Comparison of ENCODE assay signal across 9 cellular contexts in genomic region chr9:37574996-37575395, GRCh38. TPM values are rescaled to one million over a fixed set of nuclear protein-coding genes. Genes with fewer than 3 reads are reported as not detected.
DNase-seq lines count a peak whose midpoint lies in the region; ATAC-seq and TF ChIP-seq lines count a peak whose summit lies in the region.
"Had no signal": no experiment of that assay in that cellular context is flagged by ENCODE, and none has a peak within 500 bp of the region (broad histone marks: within the 10 kb centered on the region; RNA-seq: fewer than 3 reads in every experiment).

No MANE protein-coding gene starts in this region.

- H3K27ac ChIP-seq in heart right ventricle (peak overlapping the region in 5 of 10 donors; percentile 79 to 91 (median 87)), mesenchymal stem cell (ENCODE audit: low read length, poor library complexity, severe bottlenecking) (no peak overlapping the region), upper lobe of right lung (no peak overlapping the region)

- H3K4me2 ChIP-seq in mesenchymal stem cell (ENCODE audit: low read length, poor library complexity, severe bottlenecking) = no peak overlapping the region

- ATAC-seq in heart right ventricle (no peak), upper lobe of right lung (no peak), omental fat pad (ENCODE audit: low FRiP score) (no peak)

- H3K36me3 ChIP-seq in heart right ventricle = no peaks in the 10 kb centered on the region
- H3K36me3 ChIP-seq in mesenchymal stem cell (ENCODE audit: control insufficient read depth in 1 of 2, insufficient read depth in 2 of 2, low read depth in 1 of 2, low read length in 2 of 2) = peaks cover 3 to 6% of the 10 kb centered on the region in 2 experiments
- H3K36me3 ChIP-seq in upper lobe of right lung = no peaks in the 10 kb centered on the region

- no peak overlapping the region for H2AFZ ChIP-seq in mesenchymal stem cell (ENCODE audit: low read depth, low read length)

- H3K27me3 ChIP-seq in heart right ventricle (no peaks in the 10 kb centered on the region), mesenchymal stem cell (ENCODE audit: control insufficient read depth in 1 of 2, insufficient read depth in 1 of 2, low read length in 2 of 2) (no peaks in the 10 kb centered on the region), upper lobe of right lung (no peaks in the 10 kb centered on the region)

- no peak overlapping the region for H2BK12ac ChIP-seq in mesenchymal stem cell (ENCODE audit: low read length in 2 of 2)

- no peak overlapping the region for H2BK15ac ChIP-seq in mesenchymal stem cell (ENCODE audit: low read depth, poor library complexity, severe bottlenecking)

- H3K4ac ChIP-seq in mesenchymal stem cell (ENCODE audit: low read depth in 1 of 2, low read length in 2 of 2) = peak overlapping the region in 1 of 2 experiments; percentile 73

- H3K9me3 ChIP-seq in heart right ventricle (no peaks in the 10 kb centered on the region), mesenchymal stem cell (ENCODE audit: control insufficient read depth, low read length) (no peaks in the 10 kb centered on the region), upper lobe of right lung (no peaks in the 10 kb centered on the region)

- H3K4me1 ChIP-seq in heart right ventricle (peaks cover 3 to 29% (median 21%) of the 10 kb centered on the region in 9 donors), mesenchymal stem cell (ENCODE audit: control insufficient read depth, insufficient read depth, low read depth, low read length) (peaks cover 3% of the 10 kb centered on the region), upper lobe of right lung (peaks cover 16% of the 10 kb centered on the region)

- intact Hi-C loops in heart right ventricle (cut with DNase I) (loop anchor here in 5 of 10 donors (5.0 to 10.0 kb wide), 5 partner anchors 60 to 158 kb away; partner anchors contain the start of gene POLR1E (in 3 of the 5)), cardiac septum (cut with DNase I) (loop anchor here (1.0 to 10.0 kb wide), 4 partner anchors 17 to 150 kb away; partner anchors contain the start of genes GRHPR, POLR1E and TOMM5), upper lobe of right lung (cut with DNase I) (no loop called here)

- H3K23ac ChIP-seq in mesenchymal stem cell (ENCODE audit: low read length in 2 of 2) = no peak overlapping the region

- peak overlapping the region in 1 of 2 experiments; percentile 52 for H3K18ac ChIP-seq in mesenchymal stem cell (ENCODE audit: low read depth in 1 of 2, low read length in 2 of 2)

- peaks cover 27% of the 10 kb centered on the region for H3K79me1 ChIP-seq in mesenchymal stem cell (replicated peaks; ENCODE audit: low read length, poor library complexity, severe bottlenecking)

- H4K91ac ChIP-seq in mesenchymal stem cell (ENCODE audit: low read length) = peak overlapping the region; percentile 61

- H2BK120ac ChIP-seq in mesenchymal stem cell (ENCODE audit: low read depth, low read length) = no peak overlapping the region

- H3K14ac ChIP-seq in mesenchymal stem cell (ENCODE audit: low read length in 2 of 2) = peak overlapping the region in 1 of 2 experiments; percentile 7

- H3K9ac ChIP-seq in mesenchymal stem cell (ENCODE audit: low read length) = peak overlapping the region; percentile 94

- no peak overlapping the region for H2BK5ac ChIP-seq in mesenchymal stem cell (ENCODE audit: low read depth, low read length, poor library complexity, severe bottlenecking)

- peak overlapping the region; percentile 45 for H4K8ac ChIP-seq in mesenchymal stem cell (ENCODE audit: low read length)

- peak overlapping the region; percentile 57 for H2AK5ac ChIP-seq in mesenchymal stem cell (ENCODE audit: low read length, severe bottlenecking)

- in situ Hi-C loops in astrocyte of the cerebellum (cut with HindIII; ENCODE audit: low sequenced_read_pairs) = loop anchor here (5.0 kb wide), 1 partner anchor 88 kb away; the partner anchor contains the start of gene POLR1E

- TF ChIP-seq CTCF in heart right ventricle (IDR thresholded peaks at IDR 0.05) = no peak
- TF ChIP-seq CTCF in astrocyte of the cerebellum (IDR thresholded peaks at IDR 0.05; ENCODE audit: low read depth, low read length, missing control alignments) = no peak
- no peak for TF ChIP-seq CTCF in upper lobe of right lung (IDR thresholded peaks at IDR 0.05)
- no peak for TF ChIP-seq CTCF in omental fat pad (IDR thresholded peaks at IDR 0.05)

- peak overlapping the region in 6 of 10 donors; percentile 88 to 92 (median 90) for H3K4me3 ChIP-seq in heart right ventricle
- peak overlapping the region; percentile 80 for H3K4me3 ChIP-seq in astrocyte of the cerebellum (ENCODE audit: low read depth, low read length)
- peak overlapping the region in 1 of 2 experiments; percentile 86 for H3K4me3 ChIP-seq in mesenchymal stem cell (ENCODE audit: insufficient read depth in 1 of 2, low read depth in 1 of 2, low read length in 2 of 2)
- peak overlapping the region; percentile 81 for H3K4me3 ChIP-seq in upper lobe of right lung

- 43 to 54% methylated on average over 4 of the region's 4 CpGs for WGBS in heart right ventricle, 2 donors
- WGBS in mesenchymal stem cell = 22% methylated on average over 3 of the region's 4 CpGs

- DNase-seq in heart right ventricle (no peak), cardiac septum (ENCODE audit: low spot score) (no peak), astrocyte of the cerebellum (ENCODE audit: low read depth) (no peak), mesenchymal stem cell (peak; percentile 45), upper lobe of right lung (no peak), omental fat pad (ENCODE audit: low spot score) (no peak), GM19240 (ENCODE audit: insufficient read length, low spot score) (no peak), NCI-H146 treated with DMSO at 0.1 percent for 48 hours (lab: John Stamatoyannopoulos, UW; ENCODE audit: unreplicated experiment) (no peak)
- DNase-seq: activated naive CD8-positive, alpha-beta T cell treated with anti-CD3 and anti-CD28 coated beads, Interleukin-2, amount 10 ng/mL, durations not matched to agents 7 days and 5 days had no signal

RNA-seq across cellular contexts. Expression of gene FBXO10, which starts 1.2 kb away (rescaled TPM):
- total RNA-seq in heart right ventricle = 1 to 10 TPM; 4.8 to 7.4 (median 5.9) TPM
- polyA plus RNA-seq in heart right ventricle = 1 to 10 TPM; 2.3 to 3.3 TPM
- 5.9 TPM for total RNA-seq in cardiac septum
- 11.3 TPM for polyA plus RNA-seq in mesenchymal stem cell (2013, experiment 1 of 2)
- 11.2 TPM for polyA plus RNA-seq in mesenchymal stem cell (2013, experiment 2 of 2)
- total RNA-seq in upper lobe of right lung = 8.0 TPM
- 10 to 100 TPM in 2 of 4 donors, 1 to 10 TPM in 2; 7.3 to 16.2 (median 9.2) TPM for total RNA-seq in omental fat pad

RNA-seq across cellular contexts. Expression of gene TOMM5, which starts 17.4 kb away (rescaled TPM):
- 10 to 100 TPM; 45.7 to 62.9 (median 52.1) TPM for total RNA-seq in heart right ventricle
- 100 to 1,000 TPM in 1 of 2 donors, 10 to 100 TPM in 1; 74.1 to 145 TPM for polyA plus RNA-seq in heart right ventricle
- total RNA-seq in cardiac septum = 52.9 TPM
- 160 TPM for polyA plus RNA-seq in mesenchymal stem cell (2013, experiment 1 of 2)
- 170 TPM for polyA plus RNA-seq in mesenchymal stem cell (2013, experiment 2 of 2)
- 60.7 TPM for total RNA-seq in upper lobe of right lung
- 100 to 1,000 TPM in 1 of 4 donors, 10 to 100 TPM in 3; 91.1 to 151 (median 97.9) TPM for total RNA-seq in omental fat pad
